Comparison of ENCODE assay signal across 9 cellular contexts in the genomic region with DNA sequence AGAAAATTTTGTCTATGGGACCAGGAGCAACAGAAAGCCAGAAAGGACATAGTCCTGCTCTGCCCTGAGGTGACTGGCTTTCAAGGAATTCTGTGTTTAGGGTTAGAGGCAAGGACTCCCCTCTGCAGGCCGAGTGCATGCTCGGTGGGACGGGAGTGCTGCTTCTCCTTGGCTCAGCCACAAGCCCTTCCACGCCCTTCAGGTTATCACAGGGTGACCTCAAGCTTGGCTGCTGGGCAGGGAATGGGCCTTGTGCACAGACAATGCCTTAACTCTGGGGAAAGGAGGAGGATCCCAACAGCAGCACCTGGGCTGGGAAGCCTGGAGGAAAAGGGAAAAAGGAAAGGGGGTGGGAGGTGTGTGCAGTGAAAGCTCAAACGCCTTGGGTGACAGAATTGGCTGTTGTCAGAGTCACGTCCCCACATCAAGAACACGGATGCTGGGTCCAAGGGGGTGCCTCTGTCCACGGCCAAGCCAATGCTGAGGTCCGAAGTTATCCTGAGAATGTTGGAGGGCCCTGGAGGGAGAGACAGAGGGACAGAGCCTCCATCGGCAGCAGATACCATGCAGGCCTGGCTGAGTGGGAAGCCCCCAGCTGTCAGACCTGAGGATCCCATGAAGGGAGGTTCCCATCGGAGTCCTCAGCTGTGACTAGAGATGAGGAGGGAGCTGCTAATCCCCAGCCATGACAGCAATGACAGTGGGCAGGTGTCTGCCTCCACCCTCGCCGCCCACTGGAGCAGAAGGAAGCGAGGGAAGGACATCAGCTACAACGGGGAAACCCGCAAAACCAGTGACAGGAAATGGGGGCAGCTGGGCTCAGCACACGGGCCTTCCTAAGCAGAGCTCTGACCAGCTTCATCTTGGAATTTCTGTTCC. TPM values are rescaled to one million over a fixed set of nuclear protein-coding genes. Genes with fewer than 3 reads are reported as not detected.
A peak's percentile ranks its signal among the peaks of the same experiment; 100 is the strongest.
DNase-seq lines count a peak whose midpoint lies in the region; ATAC-seq, FAIRE-seq and TF ChIP-seq lines count a peak whose summit lies in the region.
"Had no signal": no experiment of that assay in that cellular context is flagged by ENCODE, and none has a peak within 500 bp of the region (broad histone marks: within the 10 kb centered on the region; RNA-seq: fewer than 3 reads in every experiment).

No MANE protein-coding gene starts in this region.

- intact Hi-C loops in GM12878 (cut with micrococcal nuclease; ENCODE audit: unreplicated experiment), result no loop called here

- no peaks in the 10 kb centered on the region for H4K20me1 ChIP-seq in GM12878 (ENCODE audit: control insufficient read depth, insufficient read depth)

- peak overlapping the region; percentile 80 for H2AFZ ChIP-seq in GM12878 (ENCODE audit: control insufficient read depth, low read depth, low read length)

- no peak for FAIRE-seq in GM12878 (lab: Jason Lieb, UNC)
- FAIRE-seq: endothelial cell of umbilical vein had no signal

- no TSS peak for BruUV-seq in GM12878 (replicated peaks; lab: Mats Ljungman, UMichigan)

- H3K79me2 ChIP-seq in GM12878 (ENCODE audit: control insufficient read depth, insufficient read depth, low read length), result no peaks in the 10 kb centered on the region

- TF ChIP-seq POLR2A in GM12878 (IDR thresholded peaks at IDR 0.05; ENCODE audit: low read depth, low read length), result no peak

- RAD21 ChIA-PET in GM12878 (lab: Charles Lee; ENCODE audit: unreplicated experiment), result interaction anchor here (0.8 to 9.6 kb wide), 9 partner anchors 9 to 961 kb away, joined by 3 to 148 read pairs (median 4); a partner anchor contains a TSS

- no peak overlapping the region for H3K27ac ChIP-seq in GM12878 (ENCODE audit: control insufficient read depth, insufficient read depth)
- H3K27ac ChIP-seq in rectal smooth muscle tissue (ENCODE audit: low read depth, low read length), result peak overlapping the region; percentile 77
- H3K27ac ChIP-seq in RWPE1, result no peak overlapping the region

- CTCF ChIA-PET in GM12878 (lab: Yijun Ruan, JAX), result interaction anchor here (1.3 to 12.6 kb wide), 4 partner anchors 11 to 98 kb away, joined by 4 to 238 read pairs (median 4); a partner anchor contains a TSS
- CTCF ChIA-PET in RWPE1 (lab: Yijun Ruan, JAX), result interaction anchor here (3.6 kb wide), 1 partner anchor 96 kb away, joined by 18 read pairs; a partner anchor contains a TSS

- ATAC-seq in GM18511 (IDR thresholded peaks at IDR 0.05; ENCODE audit: unreplicated experiment) (peak; percentile 57), HG02938 (IDR thresholded peaks at IDR 0.05; ENCODE audit: unreplicated experiment) (peak; percentile 62), GM12878 (peak; percentile 75), HG03460 (IDR thresholded peaks at IDR 0.05; ENCODE audit: unreplicated experiment) (no peak)

- H3K27me3 ChIP-seq in GM12878 (replicated peaks in 1 of 2; ENCODE audit: control insufficient read depth in 2 of 2, insufficient read depth in 2 of 2, low read length in 1 of 2) (no peaks in the 10 kb centered on the region; a peak in 1 of 4 replicates), rectal smooth muscle tissue (ENCODE audit: control insufficient read depth, insufficient read depth, low read length) (no peaks in the 10 kb centered on the region)

- TF ChIP-seq CTCF in GM12878 (IDR thresholded peaks at IDR 0.05 in 2 of 3, conservative IDR thresholded peaks at IDR 0.05 in 1 of 3; ENCODE audit: control insufficient read depth in 2 of 3, extremely low read depth in 1 of 3, insufficient read depth in 1 of 3, low read depth in 3 of 3, low read length in 3 of 3), result no peak
- no peak for TF ChIP-seq CTCF in RWPE1 (conservative IDR thresholded peaks at IDR 0.05; ENCODE audit: low read depth)

- DNase-seq in GM12878 (ENCODE audit: low read depth, low spot score) (no peak), RWPE1 (ENCODE audit: low spot score) (no peak)
- no peak for DNase-seq in activated effector memory CD4-positive, alpha-beta T cell treated with Interleukin-2 at 50 U/mL for 16 hours
- DNase-seq in effector CD8-positive, alpha-beta T cell (lab: John Stamatoyannopoulos, UW), result no peak

- H3K36me3 ChIP-seq in GM12878 (ENCODE audit: control insufficient read depth in 2 of 2, insufficient read depth in 2 of 2, low read length in 1 of 2), result no peaks in the 10 kb centered on the region
- H3K36me3 ChIP-seq in rectal smooth muscle tissue (ENCODE audit: control insufficient read depth, insufficient read depth, low read length), result no peaks in the 10 kb centered on the region

- 46% methylated on average over 17 of the region's 17 CpGs for WGBS in GM12878 (ENCODE audit: insufficient coverage, insufficient replicate concordance, low lambda C conversion rate, missing lambda C conversion rate)

- no peak for TF ChIP-seq EP300 in GM12878 (IDR thresholded peaks at IDR 0.05; ENCODE audit: borderline replicate concordance in 1 of 2, control insufficient read depth in 1 of 2, low read depth in 2 of 2, low read length in 2 of 2)

- no peaks in the 10 kb centered on the region for H3K9me3 ChIP-seq in GM12878 (replicated peaks; ENCODE audit: control insufficient read depth, insufficient read depth, low read length)

- in situ Hi-C loops in GM12878 (cut with MboI), result loop anchor here (5.0 kb wide), 1 partner anchor 97 kb away; a partner anchor contains a TSS

- H3K9ac ChIP-seq in GM12878 (ENCODE audit: control insufficient read depth, insufficient read depth, low read length) (no peak overlapping the region), rectal smooth muscle tissue (ENCODE audit: low read length) (peak overlapping the region; percentile 19)

- no peak for TF ChIP-seq RAD21 in GM12878 (IDR thresholded peaks at IDR 0.05; ENCODE audit: insufficient read depth, low read depth, low read length)

- SMC1A ChIA-PET in GM12878 (lab: Charles Lee; ENCODE audit: uncharacterized antibody, unreplicated experiment), result interaction anchor here (0.5 to 9.0 kb wide), 8 partner anchors 11 to 328 kb away, joined by 3 to 99 read pairs (median 4); a partner anchor contains a TSS

- POLR2A ChIA-PET in GM12878 (lab: Charles Lee), result interaction anchor here (1.3 to 1.9 kb wide), 5 partner anchors 80 to 96 kb away, joined by 4 to 10 read pairs (median 8); a partner anchor contains a TSS
- POLR2A ChIA-PET in RWPE1 (lab: Yijun Ruan, JAX; ENCODE audit: low non-redundant PET), result no interaction called here

- H3K4me1 ChIP-seq in GM12878 (ENCODE audit: control insufficient read depth, insufficient read depth, low read length) (peaks cover 11% of the 10 kb centered on the region), rectal smooth muscle tissue (ENCODE audit: control insufficient read depth, insufficient read depth, low read length) (peaks cover 45% of the 10 kb centered on the region)

- H3K4me2 ChIP-seq in GM12878 (ENCODE audit: control insufficient read depth, insufficient read depth), result peak overlapping the region; percentile 74

- H3K4me3 ChIP-seq in GM12878, result no peak overlapping the region
- H3K4me3 ChIP-seq in rectal smooth muscle tissue (ENCODE audit: low read length), result peak overlapping the region; percentile 32

TF ChIP-seq in GM12878, 131 proteins besides CTCF, POLR2A, EP300 and RAD21 (continues in another document):
- TF ChIP-seq IKZF1 (conservative IDR thresholded peaks at IDR 0.05) (peak; percentile 82), RUNX3 (IDR thresholded peaks at IDR 0.05; ENCODE audit: low read length) (peak; percentile 75), TCF12 (IDR thresholded peaks at IDR 0.05; ENCODE audit: low read depth, low read length) (peak; percentile 30; the same call in 1 of the 2 replicates), HDAC6 (IDR thresholded peaks at IDR 0.05; ENCODE audit: unreplicated experiment) (no peak)
- TF ChIP-seq, protein P1, sequence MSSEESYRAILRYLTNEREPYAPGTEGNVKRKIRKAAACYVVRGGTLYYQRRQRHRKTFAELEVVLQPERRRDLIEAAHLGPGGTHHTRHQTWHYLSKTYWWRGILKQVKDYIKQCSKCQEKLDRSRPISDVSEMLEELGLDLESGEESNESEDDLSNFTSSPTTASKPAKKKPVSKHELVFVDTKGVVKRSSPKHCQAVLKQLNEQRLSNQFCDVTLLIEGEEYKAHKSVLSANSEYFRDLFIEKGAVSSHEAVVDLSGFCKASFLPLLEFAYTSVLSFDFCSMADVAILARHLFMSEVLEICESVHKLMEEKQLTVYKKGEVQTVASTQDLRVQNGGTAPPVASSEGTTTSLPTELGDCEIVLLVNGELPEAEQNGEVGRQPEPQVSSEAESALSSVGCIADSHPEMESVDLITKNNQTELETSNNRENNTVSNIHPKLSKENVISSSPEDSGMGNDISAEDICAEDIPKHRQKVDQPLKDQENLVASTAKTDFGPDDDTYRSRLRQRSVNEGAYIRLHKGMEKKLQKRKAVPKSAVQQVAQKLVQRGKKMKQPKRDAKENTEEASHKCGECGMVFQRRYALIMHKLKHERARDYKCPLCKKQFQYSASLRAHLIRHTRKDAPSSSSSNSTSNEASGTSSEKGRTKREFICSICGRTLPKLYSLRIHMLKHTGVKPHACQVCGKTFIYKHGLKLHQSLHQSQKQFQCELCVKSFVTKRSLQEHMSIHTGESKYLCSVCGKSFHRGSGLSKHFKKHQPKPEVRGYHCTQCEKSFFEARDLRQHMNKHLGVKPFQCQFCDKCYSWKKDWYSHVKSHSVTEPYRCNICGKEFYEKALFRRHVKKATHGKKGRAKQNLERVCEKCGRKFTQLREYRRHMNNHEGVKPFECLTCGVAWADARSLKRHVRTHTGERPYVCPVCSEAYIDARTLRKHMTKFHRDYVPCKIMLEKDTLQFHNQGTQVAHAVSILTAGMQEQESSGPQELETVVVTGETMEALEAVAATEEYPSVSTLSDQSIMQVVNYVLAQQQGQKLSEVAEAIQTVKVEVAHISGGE (CRISPR knock-in tag; IDR thresholded peaks at IDR 0.05), result no peak

RNA-seq across cellular contexts. Expression of a gene that starts 32.5 kb away (rescaled TPM):
- not detected in 2 replicates for total RNA-seq in GM12878 (2013; cell fraction: nucleolus; rRNA removed)
- total RNA-seq in GM12878 (2014; rRNA removed), result not detected in 2 replicates
- not detected in 2 replicates for total RNA-seq in GM12878 (2014; rRNA removed; fragmentation: Illumina TruSeq; extraction: Trizol)
- total RNA-seq in GM12878 (2021), result not detected in 2 replicates
- polyA plus RNA-seq in GM12878 (2011; ENCODE audit: low read depth), result not detected
- not detected in 2 replicates for polyA plus RNA-seq in GM12878 (2011; rRNA removed)
- polyA plus RNA-seq in GM12878 (2011; cell fraction: cytosol; rRNA removed), result not detected in 2 replicates
- 0.41 TPM in 1 of 2 replicates, not detected in the other for polyA plus RNA-seq in GM12878 (2011; cell fraction: nucleus; rRNA removed)
- polyA plus RNA-seq in GM12878 (2012), result 0.11 TPM in 1 of 2 replicates, not detected in the other
- not detected in 2 replicates for polyA plus RNA-seq in GM12878 (2014; fragmentation: Illumina TruSeq; extraction: Trizol)
- not detected for polyA plus RNA-seq in GM12878 (2014; fragmentation: Nextera tagmentation; extraction: Ambion mirVana)
- polyA plus RNA-seq in GM12878 (2014; rRNA removed), result 0.13 TPM in 1 of 2 replicates, not detected in the other
- polyA plus RNA-seq in GM12878 (2016; fragmentation: Nextera tagmentation; extraction: Ambion mirVana), result not detected
- polyA minus RNA-seq in GM12878 (2011; rRNA and poly(A)+ RNA removed), result 0.93 TPM in 1 of 2 replicates, not detected in the other
- not detected in 2 replicates for polyA minus RNA-seq in GM12878 (2011; cell fraction: cytosol; rRNA and poly(A)+ RNA removed)
- not detected in 2 replicates for polyA minus RNA-seq in GM12878 (2011; cell fraction: nucleus; rRNA and poly(A)+ RNA removed)
- total RNA-seq: endothelial cell of umbilical vein had no signal
- polyA plus RNA-seq: endothelial cell of umbilical vein had no signal
